Comparison of ENCODE assay signal across 1 cellular context in genomic region chr1:234610582-234611152, GRCh38.
A peak's percentile ranks its signal among the peaks of the same experiment; 100 is the strongest.
TF ChIP-seq lines count a peak whose summit lies in the region.

No MANE protein-coding gene starts in this region.

TF ChIP-seq in GM12878, 131 proteins besides CTCF, POLR2A, EP300 and RAD21 (continued from another document and continues in another):
- peak; percentile 39; the same call in 1 of the 2 replicates for TF ChIP-seq ATF7 (IDR thresholded peaks at IDR 0.05; ENCODE audit: low read depth)
- no peak for TF ChIP-seq E2F8 (IDR thresholded peaks at IDR 0.05; ENCODE audit: low read depth, partially characterized antibody)
- no peak for TF ChIP-seq FOXM1 (IDR thresholded peaks at IDR 0.05; ENCODE audit: low read depth, low read length)
- TF ChIP-seq MTA2 (IDR thresholded peaks at IDR 0.05; ENCODE audit: low read depth) = peak; percentile 34; the same call in 1 of the 2 replicates
- TF ChIP-seq GABPA (IDR thresholded peaks at IDR 0.05; ENCODE audit: low read depth) = no peak
- no peak for TF ChIP-seq RUNX3 (IDR thresholded peaks at IDR 0.05; ENCODE audit: low read length)
- no peak for TF ChIP-seq ZZZ3 (IDR thresholded peaks at IDR 0.05; ENCODE audit: control insufficient read depth, insufficient read length, low read depth)
- TF ChIP-seq ZBED1 (IDR thresholded peaks at IDR 0.05; ENCODE audit: borderline replicate concordance) = peak; percentile 70; the same call in 1 of the 2 replicates
- TF ChIP-seq GATAD2B (conservative IDR thresholded peaks at IDR 0.05; ENCODE audit: low read depth) = peak; percentile 94
- no peak for TF ChIP-seq CHD1 (IDR thresholded peaks at IDR 0.05; ENCODE audit: low read depth, low read length)
- TF ChIP-seq CHD2 (IDR thresholded peaks at IDR 0.05; ENCODE audit: borderline replicate concordance, low read depth, low read length) = peak; percentile 50
- TF ChIP-seq USF2 (IDR thresholded peaks at IDR 0.05; ENCODE audit: borderline replicate concordance, low read depth, low read length) = no peak; the same call in 1 of the 2 replicates
- TF ChIP-seq MEF2B (IDR thresholded peaks at IDR 0.05; ENCODE audit: partially characterized antibody, poor library complexity, severe bottlenecking) = no peak
- no peak for TF ChIP-seq ZBTB33 (IDR thresholded peaks at IDR 0.05)
- TF ChIP-seq JUND (IDR thresholded peaks at IDR 0.05; ENCODE audit: low read depth, low read length) = no peak
- peak; percentile 57 for TF ChIP-seq SKIL (IDR thresholded peaks at IDR 0.05; ENCODE audit: low read depth, poor library complexity, severe bottlenecking)
- TF ChIP-seq RCOR1 (conservative IDR thresholded peaks at IDR 0.05; ENCODE audit: low read depth, low read length) = no peak
- TF ChIP-seq, protein P1, sequence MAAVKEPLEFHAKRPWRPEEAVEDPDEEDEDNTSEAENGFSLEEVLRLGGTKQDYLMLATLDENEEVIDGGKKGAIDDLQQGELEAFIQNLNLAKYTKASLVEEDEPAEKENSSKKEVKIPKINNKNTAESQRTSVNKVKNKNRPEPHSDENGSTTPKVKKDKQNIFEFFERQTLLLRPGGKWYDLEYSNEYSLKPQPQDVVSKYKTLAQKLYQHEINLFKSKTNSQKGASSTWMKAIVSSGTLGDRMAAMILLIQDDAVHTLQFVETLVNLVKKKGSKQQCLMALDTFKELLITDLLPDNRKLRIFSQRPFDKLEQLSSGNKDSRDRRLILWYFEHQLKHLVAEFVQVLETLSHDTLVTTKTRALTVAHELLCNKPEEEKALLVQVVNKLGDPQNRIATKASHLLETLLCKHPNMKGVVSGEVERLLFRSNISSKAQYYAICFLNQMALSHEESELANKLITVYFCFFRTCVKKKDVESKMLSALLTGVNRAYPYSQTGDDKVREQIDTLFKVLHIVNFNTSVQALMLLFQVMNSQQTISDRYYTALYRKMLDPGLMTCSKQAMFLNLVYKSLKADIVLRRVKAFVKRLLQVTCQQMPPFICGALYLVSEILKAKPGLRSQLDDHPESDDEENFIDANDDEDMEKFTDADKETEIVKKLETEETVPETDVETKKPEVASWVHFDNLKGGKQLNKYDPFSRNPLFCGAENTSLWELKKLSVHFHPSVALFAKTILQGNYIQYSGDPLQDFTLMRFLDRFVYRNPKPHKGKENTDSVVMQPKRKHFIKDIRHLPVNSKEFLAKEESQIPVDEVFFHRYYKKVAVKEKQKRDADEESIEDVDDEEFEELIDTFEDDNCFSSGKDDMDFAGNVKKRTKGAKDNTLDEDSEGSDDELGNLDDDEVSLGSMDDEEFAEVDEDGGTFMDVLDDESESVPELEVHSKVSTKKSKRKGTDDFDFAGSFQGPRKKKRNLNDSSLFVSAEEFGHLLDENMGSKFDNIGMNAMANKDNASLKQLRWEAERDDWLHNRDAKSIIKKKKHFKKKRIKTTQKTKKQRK (IDR thresholded peaks at IDR 0.05; ENCODE audit: low read depth, low read length) = no peak
- no peak for TF ChIP-seq SUZ12 (IDR thresholded peaks at IDR 0.05; ENCODE audit: unreplicated experiment)
- peak; percentile 18; the same call in 1 of the 2 replicates for TF ChIP-seq TBL1XR1 (IDR thresholded peaks at IDR 0.05; ENCODE audit: low read depth, low read length)
- TF ChIP-seq, protein P2, sequence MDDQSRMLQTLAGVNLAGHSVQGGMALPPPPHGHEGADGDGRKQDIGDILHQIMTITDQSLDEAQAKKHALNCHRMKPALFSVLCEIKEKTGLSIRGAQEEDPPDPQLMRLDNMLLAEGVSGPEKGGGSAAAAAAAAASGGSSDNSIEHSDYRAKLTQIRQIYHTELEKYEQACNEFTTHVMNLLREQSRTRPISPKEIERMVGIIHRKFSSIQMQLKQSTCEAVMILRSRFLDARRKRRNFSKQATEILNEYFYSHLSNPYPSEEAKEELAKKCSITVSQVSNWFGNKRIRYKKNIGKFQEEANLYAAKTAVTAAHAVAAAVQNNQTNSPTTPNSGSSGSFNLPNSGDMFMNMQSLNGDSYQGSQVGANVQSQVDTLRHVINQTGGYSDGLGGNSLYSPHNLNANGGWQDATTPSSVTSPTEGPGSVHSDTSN (IDR thresholded peaks at IDR 0.05; ENCODE audit: insufficient replicate concordance, low read depth, low read length) = no peak
- TF ChIP-seq MYB (IDR thresholded peaks at IDR 0.05; ENCODE audit: borderline replicate concordance, low read depth, low read length) = peak; percentile 58; the same call in 1 of the 2 replicates
- no peak for TF ChIP-seq RBBP5 (conservative IDR thresholded peaks at IDR 0.05)
- TF ChIP-seq TCF3 (IDR thresholded peaks at IDR 0.05; ENCODE audit: borderline replicate concordance, insufficient read depth, low read depth, low read length) = peak; percentile 94
- TF ChIP-seq EZH2 (IDR thresholded peaks at IDR 0.05; ENCODE audit: borderline replicate concordance, control insufficient read depth, low read depth, low read length) = no peak
- TF ChIP-seq NFYA (IDR thresholded peaks at IDR 0.05; ENCODE audit: borderline replicate concordance, low read depth, low read length) = no peak
- TF ChIP-seq HCFC1 (IDR thresholded peaks at IDR 0.05; ENCODE audit: low read length) = peak; percentile 53
- peak; percentile 50; the same call in 1 of the 2 replicates for TF ChIP-seq TCF12 (IDR thresholded peaks at IDR 0.05; ENCODE audit: low read depth, low read length)
- TF ChIP-seq SMC3 (IDR thresholded peaks at IDR 0.05; ENCODE audit: borderline replicate concordance, low read length) = 0 out of 2 replicates have a peak, but pooled peaks have one; percentile 2
- TF ChIP-seq DPF2 (IDR thresholded peaks at IDR 0.05) = peak; percentile 95
- no peak for TF ChIP-seq ZNF274 (IDR thresholded peaks at IDR 0.05; ENCODE audit: insufficient read depth, insufficient read length)
- no peak for TF ChIP-seq HDAC2 (IDR thresholded peaks at IDR 0.05)
- TF ChIP-seq FOS (IDR thresholded peaks at IDR 0.05; ENCODE audit: borderline replicate concordance, extremely low read depth, insufficient read length) = no peak
- peak; percentile 95 for TF ChIP-seq LARP7 (IDR thresholded peaks at IDR 0.05)
- TF ChIP-seq PAX5 (IDR thresholded peaks at IDR 0.05; ENCODE audit: borderline replicate concordance, low read depth, low read length) = peak; percentile 70
- TF ChIP-seq, protein P3, sequence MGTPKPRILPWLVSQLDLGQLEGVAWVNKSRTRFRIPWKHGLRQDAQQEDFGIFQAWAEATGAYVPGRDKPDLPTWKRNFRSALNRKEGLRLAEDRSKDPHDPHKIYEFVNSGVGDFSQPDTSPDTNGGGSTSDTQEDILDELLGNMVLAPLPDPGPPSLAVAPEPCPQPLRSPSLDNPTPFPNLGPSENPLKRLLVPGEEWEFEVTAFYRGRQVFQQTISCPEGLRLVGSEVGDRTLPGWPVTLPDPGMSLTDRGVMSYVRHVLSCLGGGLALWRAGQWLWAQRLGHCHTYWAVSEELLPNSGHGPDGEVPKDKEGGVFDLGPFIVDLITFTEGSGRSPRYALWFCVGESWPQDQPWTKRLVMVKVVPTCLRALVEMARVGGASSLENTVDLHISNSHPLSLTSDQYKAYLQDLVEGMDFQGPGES (IDR thresholded peaks at IDR 0.05) = no peak
- TF ChIP-seq RFX5 (IDR thresholded peaks at IDR 0.05; ENCODE audit: low read depth, low read length) = peak; percentile 45; the same call in 1 of the 2 replicates
- peak; percentile 13 for TF ChIP-seq HDAC6 (IDR thresholded peaks at IDR 0.05; ENCODE audit: unreplicated experiment)
- no peak for TF ChIP-seq ATF3 (IDR thresholded peaks at IDR 0.05; ENCODE audit: borderline replicate concordance, extremely low read depth, low read depth, low read length)
- TF ChIP-seq CREB1 (IDR thresholded peaks at IDR 0.05; ENCODE audit: low read depth) = no peak
- TF ChIP-seq IKZF1 (conservative IDR thresholded peaks at IDR 0.05) = peak; percentile 97
- peak; percentile 48; the same call in 1 of the 2 replicates for TF ChIP-seq RAD51 (IDR thresholded peaks at IDR 0.05)
- TF ChIP-seq KLF5 (IDR thresholded peaks at IDR 0.05; ENCODE audit: partially characterized antibody) = peak; percentile 81
- TF ChIP-seq NR2F1 (conservative IDR thresholded peaks at IDR 0.05) = peak; percentile 79; the same call in 1 of the 2 replicates
- peak; percentile 83 to 97; a peak in 3 of 4 replicates for TF ChIP-seq BHLHE40 (IDR thresholded peaks at IDR 0.05; ENCODE audit: borderline replicate concordance in 1 of 2, low read depth in 2 of 2, low read length in 1 of 2)
- TF ChIP-seq RB1 (IDR thresholded peaks at IDR 0.05; ENCODE audit: borderline replicate concordance) = peak; percentile 82; the same call in 1 of the 2 replicates
- TF ChIP-seq HDGF (IDR thresholded peaks at IDR 0.05) = no peak
- TF ChIP-seq IKZF2 (IDR thresholded peaks at IDR 0.05) = peak; percentile 89 to 91
- TF ChIP-seq, protein P4, sequence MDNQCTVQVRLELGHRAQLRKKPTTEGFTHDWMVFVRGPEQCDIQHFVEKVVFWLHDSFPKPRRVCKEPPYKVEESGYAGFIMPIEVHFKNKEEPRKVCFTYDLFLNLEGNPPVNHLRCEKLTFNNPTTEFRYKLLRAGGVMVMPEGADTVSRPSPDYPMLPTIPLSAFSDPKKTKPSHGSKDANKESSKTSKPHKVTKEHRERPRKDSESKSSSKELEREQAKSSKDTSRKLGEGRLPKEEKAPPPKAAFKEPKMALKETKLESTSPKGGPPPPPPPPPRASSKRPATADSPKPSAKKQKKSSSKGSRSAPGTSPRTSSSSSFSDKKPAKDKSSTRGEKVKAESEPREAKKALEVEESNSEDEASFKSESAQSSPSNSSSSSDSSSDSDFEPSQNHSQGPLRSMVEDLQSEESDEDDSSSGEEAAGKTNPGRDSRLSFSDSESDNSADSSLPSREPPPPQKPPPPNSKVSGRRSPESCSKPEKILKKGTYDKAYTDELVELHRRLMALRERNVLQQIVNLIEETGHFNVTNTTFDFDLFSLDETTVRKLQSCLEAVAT (IDR thresholded peaks at IDR 0.05) = peak; percentile 99
- TF ChIP-seq SREBF1 (IDR thresholded peaks at IDR 0.05; ENCODE audit: low read length) = no peak
- peak; percentile 32 for TF ChIP-seq IRF4 (IDR thresholded peaks at IDR 0.05; ENCODE audit: low read depth, low read length)
